7 cellular contexts compared by ENCODE assay signal in the genomic region with DNA sequence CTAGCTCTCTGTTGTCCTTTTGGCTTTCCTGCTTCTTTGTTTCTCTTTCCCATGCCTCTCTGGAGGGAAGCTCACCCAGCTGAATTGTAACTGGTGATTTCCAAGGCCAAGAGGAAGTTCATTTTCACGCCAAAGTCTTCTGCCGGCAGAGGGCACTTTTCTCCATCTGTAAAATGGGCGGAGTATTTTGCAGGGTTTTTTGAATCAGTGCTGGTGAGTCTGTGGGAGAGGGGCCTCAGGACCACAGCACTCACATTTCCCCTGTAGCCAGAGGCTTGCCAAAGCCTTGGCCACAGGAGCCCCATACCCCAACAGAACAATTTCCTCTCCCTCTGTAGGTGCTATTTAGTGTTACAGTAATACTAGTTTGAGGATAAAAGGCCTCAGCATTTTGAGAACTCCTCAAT. TPM values are rescaled to one million over a fixed set of nuclear protein-coding genes. Genes with fewer than 3 reads are reported as not detected.
DNase-seq lines count a peak whose midpoint lies in the region; FAIRE-seq and TF ChIP-seq lines count a peak whose summit lies in the region.

No MANE protein-coding gene starts in this region.

- no peaks in the 10 kb centered on the region for H3K36me3 ChIP-seq in PC-9 (ENCODE audit: low read depth)

- BruUV-seq in PC-9 (replicated peaks; lab: Mats Ljungman, UMichigan), result no TSS peak

- H3K79me2 ChIP-seq in PC-9 (ENCODE audit: low read depth), result no peaks in the 10 kb centered on the region

- H4K20me1 ChIP-seq in PC-9 (ENCODE audit: insufficient read depth), result no peaks in the 10 kb centered on the region

- TF ChIP-seq CTCF in cardiac fibroblast (IDR thresholded peaks at IDR 0.05; ENCODE audit: low read depth, low read length) (peak; percentile 41), PC-9 (conservative IDR thresholded peaks at IDR 0.05) (no peak)

- H3K4me3 ChIP-seq in cardiac fibroblast (replicated peaks in 1 of 2; ENCODE audit: low read depth in 2 of 2, low read length in 2 of 2), result no peak overlapping the region
- H3K4me3 ChIP-seq in PC-9, result no peak overlapping the region

- H2AFZ ChIP-seq in PC-9, result no peak overlapping the region

- peaks cover 5% of the 10 kb centered on the region; the same call in 1 of the 2 replicates for H3K4me1 ChIP-seq in PC-9 (replicated peaks; ENCODE audit: insufficient read depth)

- no peaks in the 10 kb centered on the region for H3F3A ChIP-seq in PC-9 (ENCODE audit: insufficient read depth, low read depth)

- DNase-seq in GM18507 (ENCODE audit: extremely low spot score, insufficient read length, low read depth) (no peak), RKO (ENCODE audit: low spot score) (peak; percentile 34), cardiac fibroblast (ENCODE audit: low read depth in 2 of 2) (no peak), PC-9 (no peak), iPS-NIHi7 (ENCODE audit: extremely low spot score) (no peak), SW 1271 (lab: John Stamatoyannopoulos, UW) (no peak)
- peak; percentile 17 for DNase-seq in stimulated activated CD4-positive, alpha-beta T cell treated with anti-CD3 and anti-CD28 coated beads, Interleukin-1b, Interleukin-23, amount 100 ng/mL, for 48 hours

- intact Hi-C loops in PC-9 (cut with micrococcal nuclease; ENCODE audit: unreplicated experiment), result no loop called here

- H3K27ac ChIP-seq in PC-9, result no peak overlapping the region

- FAIRE-seq in GM18507 (lab: Jason Lieb, UNC), result peak; percentile 86

- CTCF ChIA-PET in PC-9 (lab: Charles Lee), result no interaction called here

- no peak overlapping the region for H3K4me2 ChIP-seq in PC-9

- H3K27me3 ChIP-seq in PC-9 (ENCODE audit: insufficient read depth, low read depth), result no peaks in the 10 kb centered on the region

- POLR2A ChIA-PET in PC-9 (lab: Charles Lee; ENCODE audit: unreplicated experiment), result no interaction called here

- no peaks in the 10 kb centered on the region for H3K9me2 ChIP-seq in PC-9 (ENCODE audit: insufficient read depth)

- H3K9me3 ChIP-seq in PC-9 (ENCODE audit: insufficient read depth, low read depth), result no peaks in the 10 kb centered on the region

RNA-seq across cellular contexts. Expression of gene MATR3, which starts 42.3 kb away (rescaled TPM):
- total RNA-seq in PC-9 (2021), result 129 and 145 TPM in 2 replicates

RNA-seq across cellular contexts. Expression of gene SIL1, which starts 53.1 kb away (rescaled TPM):
- 40.4 and 46.5 TPM in 2 replicates for total RNA-seq in PC-9 (2021)

Comparison
In these comparisons a context has a peak if more than half of its experiments do, and no peak if none do; other contexts are left out.
1. DNase-seq: peak in RKO (single experiment) and stimulated activated CD4-positive, alpha-beta T cell treated with anti-CD3 and anti-CD28 coated beads, Interleukin-1b, Interleukin-23, amount 100 ng/mL, for 48 hours (single experiment); none in GM18507 (single experiment), cardiac fibroblast (0 of 2), PC-9 (0 of 2), iPS-NIHi7 (single experiment) and SW 1271 (0 of 2).